ENCODE assay signal across 8 cellular contexts in the genomic region with DNA sequence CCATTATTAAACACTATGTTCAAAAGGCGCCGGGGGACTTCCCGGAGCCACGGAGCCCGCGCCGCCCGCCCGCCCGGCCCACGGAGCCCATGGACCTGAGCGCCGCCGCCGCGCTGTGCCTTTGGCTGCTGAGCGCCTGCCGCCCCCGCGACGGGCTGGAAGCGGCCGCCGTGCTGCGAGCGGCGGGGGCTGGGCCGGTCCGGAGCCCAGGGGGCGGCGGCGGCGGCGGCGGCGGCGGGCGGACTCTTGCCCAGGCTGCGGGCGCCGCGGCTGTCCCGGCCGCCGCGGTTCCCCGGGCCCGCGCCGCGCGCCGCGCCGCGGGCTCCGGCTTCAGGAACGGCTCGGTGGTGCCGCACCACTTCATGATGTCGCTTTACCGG.
A peak's percentile ranks its signal among the peaks of the same experiment; 100 is the strongest.
DNase-seq lines count a peak whose midpoint lies in the region; ATAC-seq and TF ChIP-seq lines count a peak whose summit lies in the region.

No MANE protein-coding gene starts in this region.

- no peaks in the 10 kb centered on the region for H3K79me2 ChIP-seq in SU-DHL-6 (ENCODE audit: insufficient read depth, low read length)

- H3K36me3 ChIP-seq in SU-DHL-6 (ENCODE audit: low read length) = no peaks in the 10 kb centered on the region
- H3K36me3 ChIP-seq in subcutaneous abdominal adipose tissue (ENCODE audit: control insufficient read depth in 5 of 5, insufficient read depth in 5 of 5, low read length in 5 of 5) = no peaks in the 10 kb centered on the region

- peak in 2 of 3 experiments; percentile 34 to 42 for DNase-seq in NCI-H1417 (lab: John Stamatoyannopoulos, UW)
- DNase-seq in NCI-H1417 treated with DMSO at 0.1 percent for 48 hours (lab: John Stamatoyannopoulos, UW) = no peak
- no peak for DNase-seq in germinal center (ENCODE audit: low spot score)

- H4K20me1 ChIP-seq in SU-DHL-6 (ENCODE audit: low read depth, low read length) = no peaks in the 10 kb centered on the region

- no peak overlapping the region for H3K27ac ChIP-seq in SU-DHL-6 (ENCODE audit: low read depth, low read length)
- no peak overlapping the region for H3K27ac ChIP-seq in subcutaneous abdominal adipose tissue (ENCODE audit: low read depth, low read length)

- H3K9me2 ChIP-seq in SU-DHL-6 (replicated peaks; ENCODE audit: insufficient read depth, low read length) = no peaks in the 10 kb centered on the region

- H3K4me3 ChIP-seq in SU-DHL-6 (ENCODE audit: insufficient read depth, low read length, poor library complexity, severe bottlenecking) (no peak overlapping the region), iPS-11a (ENCODE audit: low read depth, low read length) (peak overlapping the region; percentile 45), subcutaneous abdominal adipose tissue (ENCODE audit: low read depth in 1 of 5, low read length in 5 of 5) (peak overlapping the region in 3 of 5 donors; percentile 51 to 58 (median 52))

- no peaks in the 10 kb centered on the region for H3F3A ChIP-seq in SU-DHL-6 (ENCODE audit: insufficient read depth)

- H3K4me2 ChIP-seq in SU-DHL-6 (ENCODE audit: low read depth, low read length, poor library complexity, severe bottlenecking) = no peak overlapping the region

- H3K9me3 ChIP-seq in SU-DHL-6 (ENCODE audit: insufficient read depth, low read length) (no peaks in the 10 kb centered on the region), subcutaneous abdominal adipose tissue (ENCODE audit: control insufficient read depth in 5 of 5, low read length in 5 of 5) (no peaks in the 10 kb centered on the region)

- no peaks in the 10 kb centered on the region for H3K27me3 ChIP-seq in SU-DHL-6 (ENCODE audit: low read length)
- H3K27me3 ChIP-seq in subcutaneous abdominal adipose tissue (ENCODE audit: control insufficient read depth in 5 of 5, insufficient read depth in 4 of 5, low read length in 5 of 5) = peaks cover 53 to 86% (median 85%) of the 10 kb centered on the region in 5 donors

- TF ChIP-seq CTCF in SU-DHL-6 (IDR thresholded peaks at IDR 0.05; ENCODE audit: insufficient read depth, low read length, poor library complexity, severe bottlenecking) = no peak

- H3K9ac ChIP-seq in SU-DHL-6 (ENCODE audit: low read length) (0 out of 2 replicates have a peak overlapping the region, but pooled peaks have one; percentile 11), subcutaneous abdominal adipose tissue (ENCODE audit: low read length in 5 of 5) (no peak overlapping the region)

- no peak for ATAC-seq in HG03571 (IDR thresholded peaks at IDR 0.05; ENCODE audit: unreplicated experiment)
- no peak for ATAC-seq in GM21723 (IDR thresholded peaks at IDR 0.05; ENCODE audit: unreplicated experiment)

- H2AFZ ChIP-seq in SU-DHL-6 (ENCODE audit: low read depth, low read length, severe bottlenecking) = no peak overlapping the region

- H3K4me1 ChIP-seq in subcutaneous abdominal adipose tissue (ENCODE audit: control insufficient read depth in 5 of 5, insufficient read depth in 5 of 5, low read length in 5 of 5) = peaks cover 0 to 46% (median 39%) of the 10 kb centered on the region in 5 donors

Comparison
In these comparisons a context has a peak if more than half of its experiments do, and no peak if none do; other contexts are left out.
1. DNase-seq: peak in NCI-H1417 (2 of 3); none in NCI-H1417 treated with DMSO at 0.1 percent for 48 hours (single experiment) and germinal center (single experiment).